In genomic region chr11:72349616-72350218, GRCh38 we compare ENCODE assay signal across 15 cellular contexts.
DNase-seq lines count a peak whose midpoint lies in the region; ATAC-seq and TF ChIP-seq lines count a peak whose summit lies in the region.
"Had no signal": no experiment of that assay in that cellular context is flagged by ENCODE, and none has a peak within 500 bp of the region (broad histone marks: within the 10 kb centered on the region; RNA-seq: fewer than 3 reads in every experiment).

No MANE protein-coding gene starts in this region.

- H3K79me2 ChIP-seq in SK-N-SH (ENCODE audit: insufficient read depth) = no peaks in the 10 kb centered on the region

- DNase-seq in MG63 (peak; percentile 13), SK-N-SH (peak; percentile 68), Right ventricle myocardium superior (peak; percentile 46), sciatic nerve (ENCODE audit: low spot score) (no peak), middle frontal gyrus (ENCODE audit: extremely low spot score, low spot score) (no peak), dedifferentiated amniotic fluid mesenchymal stem cell (ENCODE audit: extremely low spot score) (no peak)
- DNase-seq: activated gamma-delta T cell; DND-41; HCEC 1CT; NCI-H1694 treated with DMSO at 0.1 percent for 48 hours; NCI-H526; stimulated activated CD4-positive, alpha-beta T cell treated with anti-CD3 and anti-CD28 coated beads, Interleukin-15, amount 100 ng/mL, for 24 hours; T1000 had no signal

- peaks cover 40 to 68% of the 10 kb centered on the region in 2 experiments for H3K4me1 ChIP-seq in SK-N-SH (ENCODE audit: control insufficient read depth in 1 of 2, insufficient read depth in 2 of 2, low read depth in 1 of 2, low read length in 1 of 2)

- TF ChIP-seq RAD21 in SK-N-SH (IDR thresholded peaks at IDR 0.05; ENCODE audit: low read length) = 0 out of 2 replicates have a peak, but pooled peaks have one; percentile 36

- peak overlapping the region; percentile 77 to 100 for H3K27ac ChIP-seq in SK-N-SH (ENCODE audit: low read depth in 2 of 2, low read length in 1 of 2)
- H3K27ac ChIP-seq: KMS-11 had no signal

- no peaks in the 10 kb centered on the region; the same call in none of the 2 replicates for H3K36me3 ChIP-seq in MG63
- H3K36me3 ChIP-seq in SK-N-SH (replicated peaks in 1 of 2; ENCODE audit: control insufficient read depth in 1 of 2, insufficient read depth in 2 of 2, low read length in 1 of 2) = peaks cover 0 to 5% of the 10 kb centered on the region in 2 experiments

- intact Hi-C loops in Right ventricle myocardium superior (cut with DNase I) = no loop called here
- intact Hi-C loops in sciatic nerve (cut with DNase I) = no loop called here

- H3K4me3 ChIP-seq in MG63 (no peak overlapping the region), SK-N-SH (ENCODE audit: low read depth in 2 of 2, low read length in 1 of 2) (no peak overlapping the region)

- POLR2A ChIA-PET in SK-N-SH (lab: Yijun Ruan, JAX) = interaction anchor here (0.6 to 18.7 kb wide), 27 partner anchors 9 to 1265 kb away, joined by 3 to 880 read pairs (median 4); partner anchors contain the start of genes ANAPC15, INPPL1 and PHOX2A

- ATAC-seq in Right ventricle myocardium superior (ENCODE audit: poor library complexity) (peak; percentile 83), sciatic nerve (peak; percentile 81), GM19351 (IDR thresholded peaks at IDR 0.05; ENCODE audit: unreplicated experiment) (no peak)

- H3K9me3 ChIP-seq in MG63 = no peaks in the 10 kb centered on the region
- no peaks in the 10 kb centered on the region for H3K9me3 ChIP-seq in SK-N-SH

- H2AFZ ChIP-seq in SK-N-SH (ENCODE audit: low read depth) = no peak overlapping the region

- H4K20me1 ChIP-seq in SK-N-SH (ENCODE audit: insufficient read depth) = no peaks in the 10 kb centered on the region

- TF ChIP-seq CTCF in SK-N-SH (IDR thresholded peaks at IDR 0.05) = no peak

- no peaks in the 10 kb centered on the region for H3K9me2 ChIP-seq in SK-N-SH

- WGBS in SK-N-SH (ENCODE audit: low lambda C conversion rate) = 21% methylated on average over 8 of the region's 11 CpGs

- CTCF ChIA-PET in SK-N-SH (lab: Yijun Ruan, JAX) = interaction anchor here (0.7 to 29.3 kb wide), 8 partner anchors 9 to 122 kb away, joined by 3 to 637 read pairs (median 166); partner anchors contain the start of genes CLPB and PHOX2A

- peak; percentile 77 to 98 for TF ChIP-seq EP300 in SK-N-SH (IDR thresholded peaks at IDR 0.05; ENCODE audit: borderline replicate concordance in 1 of 2, low read depth in 1 of 2, low read length in 1 of 2)

- H3K4me2 ChIP-seq in SK-N-SH = peak overlapping the region; percentile 75
- H3K4me2 ChIP-seq: KMS-11 had no signal

- peaks cover 37% of the 10 kb centered on the region for H3F3A ChIP-seq in SK-N-SH (replicated peaks; ENCODE audit: insufficient read depth)

- H3K27me3 ChIP-seq in MG63 = no peaks in the 10 kb centered on the region
- no peaks in the 10 kb centered on the region for H3K27me3 ChIP-seq in SK-N-SH (ENCODE audit: insufficient read depth)

- H3K9ac ChIP-seq in SK-N-SH = no peak overlapping the region; the same call in 1 of the 2 replicates
- H3K9ac ChIP-seq: KMS-11 had no signal

TF ChIP-seq in SK-N-SH, 30 proteins besides CTCF, POLR2A, EP300 and RAD21:
- TF ChIP-seq RCOR1 (IDR thresholded peaks at IDR 0.05; ENCODE audit: low read length) = peak; percentile 83; the same call in 1 of the 2 replicates
- TF ChIP-seq NFIC (IDR thresholded peaks at IDR 0.05; ENCODE audit: borderline replicate concordance) = peak; percentile 63
- 0 out of 2 replicates have a peak, but pooled peaks have one; percentile 44 for TF ChIP-seq FOXM1 (IDR thresholded peaks at IDR 0.05; ENCODE audit: low read depth)
- peak; percentile 83 for TF ChIP-seq GATA2 (CRISPR knock-in tag; IDR thresholded peaks at IDR 0.05)
- peak; percentile 81 for TF ChIP-seq CHD2 (IDR thresholded peaks at IDR 0.05; ENCODE audit: low read length, partially characterized antibody)
- TF ChIP-seq RXRA (IDR thresholded peaks at IDR 0.05; ENCODE audit: borderline replicate concordance, low read depth) = peak; percentile 96
- TF ChIP-seq TCF12 (IDR thresholded peaks at IDR 0.05) = peak; percentile 88
- TF ChIP-seq JUND (IDR thresholded peaks at IDR 0.05) = peak; percentile 57; the same call in 1 of the 2 replicates
- TF ChIP-seq POLR2AphosphoS5 (IDR thresholded peaks at IDR 0.05; ENCODE audit: low read depth, low read length) = peak; percentile 41
- TF ChIP-seq, protein P1, sequence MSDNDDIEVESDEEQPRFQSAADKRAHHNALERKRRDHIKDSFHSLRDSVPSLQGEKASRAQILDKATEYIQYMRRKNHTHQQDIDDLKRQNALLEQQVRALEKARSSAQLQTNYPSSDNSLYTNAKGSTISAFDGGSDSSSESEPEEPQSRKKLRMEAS (IDR thresholded peaks at IDR 0.05; ENCODE audit: low read depth) = peak; percentile 41; the same call in 1 of the 2 replicates
- 0 out of 2 replicates have a peak, but pooled peaks have one; percentile 43 for TF ChIP-seq TAF1 (IDR thresholded peaks at IDR 0.05; ENCODE audit: borderline replicate concordance, low read depth, low read length)
- TF ChIP-seq FOXJ3 (CRISPR knock-in tag; IDR thresholded peaks at IDR 0.05) = peak; percentile 94
- TF ChIP-seq RFX5 (IDR thresholded peaks at IDR 0.05; ENCODE audit: low read length) = no peak
- no peak for TF ChIP-seq MEF2A (IDR thresholded peaks at IDR 0.05; ENCODE audit: borderline replicate concordance, low read depth)
- peak; percentile 57; the same call in 1 of the 2 replicates for TF ChIP-seq TEAD4 (IDR thresholded peaks at IDR 0.05; ENCODE audit: borderline replicate concordance, insufficient read depth)
- TF ChIP-seq EZH2phosphoT487 (IDR thresholded peaks at IDR 0.05; ENCODE audit: borderline replicate concordance, low read depth) = no peak
- no peak for TF ChIP-seq REST (IDR thresholded peaks at IDR 0.05; ENCODE audit: low read depth, low read length)
- TF ChIP-seq MXI1 (IDR thresholded peaks at IDR 0.05; ENCODE audit: low read depth, low read length) = no peak; the same call in 1 of the 2 replicates
- TF ChIP-seq FOSL2 (IDR thresholded peaks at IDR 0.05; ENCODE audit: borderline replicate concordance, low read depth) = peak; percentile 51

Comparison
In these comparisons a context has a peak if more than half of its experiments do, and no peak if none do; other contexts are left out.
1. DNase-seq: peak in MG63 (single experiment), SK-N-SH (single experiment) and Right ventricle myocardium superior (single experiment); none in sciatic nerve (single experiment), middle frontal gyrus (single experiment) and dedifferentiated amniotic fluid mesenchymal stem cell (single experiment).